In the genomic region with DNA sequence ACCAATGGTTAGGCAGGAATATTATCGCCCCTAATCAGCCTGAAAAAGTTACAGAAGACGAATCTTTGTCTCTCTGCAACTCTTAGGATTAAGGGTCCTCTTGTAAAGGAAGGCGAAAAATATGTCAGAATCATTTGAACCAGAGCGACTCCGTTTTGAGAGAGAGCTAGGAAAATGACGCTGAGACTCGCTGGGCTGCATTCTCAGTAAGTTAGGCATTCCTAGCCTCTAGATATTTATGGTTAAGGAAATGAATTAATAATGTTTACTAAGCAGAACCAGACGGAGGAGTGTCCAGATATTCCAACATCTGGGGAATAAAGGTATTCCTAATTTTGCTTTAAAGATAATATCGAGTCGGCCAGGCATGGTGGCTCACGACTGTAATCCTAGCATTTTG, we compare ENCODE assay signal across 10 cellular contexts. TPM values are rescaled to one million over a fixed set of nuclear protein-coding genes. Genes with fewer than 3 reads are reported as not detected.
DNase-seq lines count a peak whose midpoint lies in the region; ATAC-seq and TF ChIP-seq lines count a peak whose summit lies in the region.
"Had no signal": no experiment of that assay in that cellular context is flagged by ENCODE, and none has a peak within 500 bp of the region (broad histone marks: within the 10 kb centered on the region; RNA-seq: fewer than 3 reads in every experiment).

No MANE protein-coding gene starts in this region.

- no peak for TF ChIP-seq POLR2A in GM18505 (IDR thresholded peaks at IDR 0.05; ENCODE audit: borderline replicate concordance, extremely low read depth, insufficient read depth, insufficient read length)
- TF ChIP-seq POLR2A in body of pancreas (IDR thresholded peaks at IDR 0.05): no peak

- H3K27ac ChIP-seq in C4-2B (peak overlapping the region; percentile 72; the same call in 1 of the 2 replicates), neuronal stem cell (replicated peaks; ENCODE audit: low read length) (no peak overlapping the region), body of pancreas (no peak overlapping the region)
- H3K27ac ChIP-seq: HL-60, vagina had no signal

- H3K36me3 Mint-ChIP-seq in central memory CD8-positive, alpha-beta T cell (ENCODE audit: insufficient read depth): peaks cover 4% of the 10 kb centered on the region

- no peak for ATAC-seq in central memory CD8-positive, alpha-beta T cell (replicated peaks; ENCODE audit: extremely low read depth, poor library complexity, severe bottlenecking)
- ATAC-seq in sciatic nerve (no peak), GM18505 (IDR thresholded peaks at IDR 0.05; ENCODE audit: unreplicated experiment) (no peak), body of pancreas (no peak)

- H3K4ac ChIP-seq in neuronal stem cell (ENCODE audit: low read length): no peak overlapping the region

- no peaks in the 10 kb centered on the region for H3K4me1 Mint-ChIP-seq in central memory CD8-positive, alpha-beta T cell

- no peaks in the 10 kb centered on the region for H3K4me1 ChIP-seq in neuronal stem cell (ENCODE audit: control insufficient read depth in 2 of 2, insufficient read depth in 1 of 2, low read depth in 1 of 2, low read length in 2 of 2)
- H3K4me1 ChIP-seq in body of pancreas: no peaks in the 10 kb centered on the region
- H3K4me1 ChIP-seq: vagina had no signal

- H3K4me3 ChIP-seq in LNCaP clone FGC (ENCODE audit: low read depth, low read length): peak overlapping the region; percentile 71; the same call in 1 of the 2 replicates
- no peak overlapping the region for H3K4me3 ChIP-seq in neuronal stem cell (ENCODE audit: low read length in 2 of 2)
- no peak overlapping the region for H3K4me3 ChIP-seq in body of pancreas

- no peak overlapping the region for H2AK5ac ChIP-seq in neuronal stem cell (ENCODE audit: low read depth, low read length)

- no peak overlapping the region for H3K14ac ChIP-seq in neuronal stem cell (ENCODE audit: low read length)

- H4K91ac ChIP-seq in neuronal stem cell (ENCODE audit: low read depth, low read length, poor library complexity): no peak overlapping the region

- no peak overlapping the region for H2BK12ac ChIP-seq in neuronal stem cell (ENCODE audit: low read length)

- H3K9ac ChIP-seq in neuronal stem cell (ENCODE audit: low read depth, low read length, poor library complexity): no peak overlapping the region

- H2BK15ac ChIP-seq in neuronal stem cell (ENCODE audit: low read length): no peak overlapping the region

- H3K9me3 ChIP-seq in neuronal stem cell (replicated peaks in 1 of 2; ENCODE audit: control insufficient read depth in 2 of 2, insufficient read depth in 1 of 2, low read depth in 1 of 2, low read length in 2 of 2) (peaks cover 1 to 20% of the 10 kb centered on the region in 2 donors), body of pancreas (no peaks in the 10 kb centered on the region)
- H3K9me3 ChIP-seq: vagina had no signal

- H3K27me3 Mint-ChIP-seq in central memory CD8-positive, alpha-beta T cell: no peaks in the 10 kb centered on the region

- intact Hi-C loops in sciatic nerve (cut with DNase I) (no loop called here), body of pancreas (cut with DNase I) (no loop called here)

- peak overlapping the region; percentile 49 for H2AFZ ChIP-seq in neuronal stem cell (ENCODE audit: low read length)

- DNase-seq in LNCaP clone FGC (ENCODE audit: low read depth) (no peak), neuronal stem cell (ENCODE audit: low spot score) (no peak), sciatic nerve (ENCODE audit: low spot score) (no peak), body of pancreas (no peak), HCEC 1CT (no peak)
- DNase-seq in central memory CD8-positive, alpha-beta T cell (ENCODE audit: low spot score in 2 of 2): no peak

- H3K27ac Mint-ChIP-seq in central memory CD8-positive, alpha-beta T cell (ENCODE audit: low read depth): no peak overlapping the region

- H3K23ac ChIP-seq in neuronal stem cell (ENCODE audit: low read depth, low read length, poor library complexity): no peak overlapping the region

- H3K27me3 ChIP-seq in neuronal stem cell (ENCODE audit: control insufficient read depth in 3 of 3, insufficient read depth in 3 of 3, low read depth in 1 of 3, low read length in 3 of 3) (no peaks in the 10 kb centered on the region), body of pancreas (no peaks in the 10 kb centered on the region)
- H3K27me3 ChIP-seq: vagina had no signal

- H3K36me3 ChIP-seq in neuronal stem cell (replicated peaks in 1 of 2; ENCODE audit: control insufficient read depth in 2 of 2, insufficient read depth in 2 of 2, low read length in 2 of 2) (peaks cover 0 to 1% of the 10 kb centered on the region in 2 donors), body of pancreas (replicated peaks in 1 of 2; ENCODE audit: insufficient read depth in 1 of 2, low read depth in 2 of 2) (no peaks in the 10 kb centered on the region)
- H3K36me3 ChIP-seq: vagina had no signal

- H3K4me3 Mint-ChIP-seq in central memory CD8-positive, alpha-beta T cell: peak overlapping the region; percentile 90

- no peak overlapping the region for H3K18ac ChIP-seq in neuronal stem cell (ENCODE audit: low read length)

- no peaks in the 10 kb centered on the region for H3K9me3 Mint-ChIP-seq in central memory CD8-positive, alpha-beta T cell

- no peak overlapping the region for H2BK5ac ChIP-seq in neuronal stem cell (ENCODE audit: low read length)

- no peak overlapping the region for H3K4me2 ChIP-seq in neuronal stem cell (ENCODE audit: insufficient read depth, low read length, poor library complexity, severe bottlenecking)

- no CpG with 5 or more reads among the region's 11 CpGs for WGBS in neuronal stem cell (ENCODE audit: extremely low coverage in 2 of 2, insufficient read length in 2 of 2, insufficient replicate concordance in 1 of 2), 2 donors
- 81 to 83% methylated on average over 11 of the region's 11 CpGs for WGBS in body of pancreas, 2 donors

- H2BK120ac ChIP-seq in neuronal stem cell (ENCODE audit: low read depth, low read length): no peak overlapping the region

- TF ChIP-seq CTCF in C4-2B (conservative IDR thresholded peaks at IDR 0.05): no peak
- TF ChIP-seq CTCF in LNCaP clone FGC (IDR thresholded peaks at IDR 0.05; ENCODE audit: control insufficient read depth, extremely low read depth, insufficient read depth): no peak
- no peak for TF ChIP-seq CTCF in body of pancreas (IDR thresholded peaks at IDR 0.05)

- no peak overlapping the region for H4K8ac ChIP-seq in neuronal stem cell (ENCODE audit: low read depth, low read length)

- H3K79me1 ChIP-seq in neuronal stem cell (ENCODE audit: low read depth, low read length): no peaks in the 10 kb centered on the region

RNA-seq across cellular contexts. Expression of a gene that starts 0.8 kb away (rescaled TPM):
- 3.8 TPM for polyA plus RNA-seq in neuronal stem cell (2013, experiment 1 of 2)
- 3.9 TPM for polyA plus RNA-seq in neuronal stem cell (2013, experiment 2 of 2)
- total RNA-seq in sciatic nerve (1.2 TPM), body of pancreas (1 to 10 TPM; 1.8 to 2.0 TPM)
